1 cellular context compared by ENCODE assay signal in the genomic region with DNA sequence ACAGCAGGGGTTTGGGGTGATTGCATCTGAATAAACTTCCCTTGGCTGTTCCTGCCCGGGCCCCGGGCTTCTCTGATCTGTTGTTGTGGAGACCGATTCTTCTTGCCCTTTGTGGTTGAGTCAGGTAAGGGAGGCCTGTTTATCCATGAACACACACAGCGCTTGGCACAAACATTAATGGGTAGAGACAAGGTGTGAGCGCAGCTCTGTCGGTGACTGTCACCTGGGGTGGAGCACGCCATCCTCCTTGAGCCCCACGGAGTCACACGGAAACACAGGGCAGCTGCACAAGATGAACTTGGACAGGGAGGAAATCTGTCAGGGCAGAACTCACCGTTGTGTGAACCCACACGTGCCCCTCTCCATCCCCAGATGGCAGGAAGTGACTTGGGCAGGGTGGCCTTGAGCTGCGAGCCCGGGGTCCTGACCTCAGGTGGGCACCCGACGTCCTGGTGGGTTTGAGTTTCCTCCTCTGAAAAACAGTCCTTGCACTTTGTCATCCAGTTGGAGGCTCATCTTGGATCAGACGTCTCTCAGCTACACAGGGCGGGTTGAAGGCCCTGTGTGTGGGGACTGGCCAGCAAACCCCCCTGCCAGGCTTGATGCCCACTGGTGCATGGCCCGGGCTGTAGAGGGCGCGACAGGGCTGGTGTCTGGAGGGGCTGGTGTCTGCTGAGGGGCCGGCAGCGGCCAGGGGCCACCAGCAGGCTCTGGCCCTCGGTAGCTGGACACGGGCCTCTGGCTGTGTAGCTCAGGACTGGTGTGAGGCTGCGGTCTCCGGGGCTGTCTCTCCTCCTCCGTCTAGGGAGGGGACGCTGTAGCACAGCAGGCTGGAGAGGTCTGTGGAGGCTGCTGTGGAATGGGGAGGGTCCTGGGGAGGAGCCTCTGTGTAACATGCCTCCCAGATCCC.
TF ChIP-seq lines count a peak whose summit lies in the region.

No MANE protein-coding gene starts in this region.

TF ChIP-seq in WTC11, 78 proteins besides CTCF, POLR2A, EP300 and RAD21 (continued from another document):
- TF ChIP-seq ZNF425 (CRISPR knock-in tag; conservative IDR thresholded peaks at IDR 0.05), result no peak
- TF ChIP-seq TP53 (CRISPR knock-in tag; IDR thresholded peaks at IDR 0.05), result no peak
- no peak for TF ChIP-seq TEAD4 (CRISPR knock-in tag; IDR thresholded peaks at IDR 0.05)
- no peak for TF ChIP-seq ZNF423 (CRISPR knock-in tag; IDR thresholded peaks at IDR 0.05)
- TF ChIP-seq ZNF138 (CRISPR knock-in tag; conservative IDR thresholded peaks at IDR 0.05), result no peak
- TF ChIP-seq KAT7 (CRISPR knock-in tag; IDR thresholded peaks at IDR 0.05; ENCODE audit: borderline replicate concordance), result no peak
- no peak for TF ChIP-seq ARID4B (CRISPR knock-in tag; IDR thresholded peaks at IDR 0.05; ENCODE audit: borderline replicate concordance)
- TF ChIP-seq GABPB1 (CRISPR knock-in tag; IDR thresholded peaks at IDR 0.05), result no peak
- TF ChIP-seq ESRRA (CRISPR knock-in tag; IDR thresholded peaks at IDR 0.05; ENCODE audit: borderline replicate concordance), result no peak
- TF ChIP-seq NR1H2 (CRISPR knock-in tag; IDR thresholded peaks at IDR 0.05), result no peak
- TF ChIP-seq, protein P1, sequence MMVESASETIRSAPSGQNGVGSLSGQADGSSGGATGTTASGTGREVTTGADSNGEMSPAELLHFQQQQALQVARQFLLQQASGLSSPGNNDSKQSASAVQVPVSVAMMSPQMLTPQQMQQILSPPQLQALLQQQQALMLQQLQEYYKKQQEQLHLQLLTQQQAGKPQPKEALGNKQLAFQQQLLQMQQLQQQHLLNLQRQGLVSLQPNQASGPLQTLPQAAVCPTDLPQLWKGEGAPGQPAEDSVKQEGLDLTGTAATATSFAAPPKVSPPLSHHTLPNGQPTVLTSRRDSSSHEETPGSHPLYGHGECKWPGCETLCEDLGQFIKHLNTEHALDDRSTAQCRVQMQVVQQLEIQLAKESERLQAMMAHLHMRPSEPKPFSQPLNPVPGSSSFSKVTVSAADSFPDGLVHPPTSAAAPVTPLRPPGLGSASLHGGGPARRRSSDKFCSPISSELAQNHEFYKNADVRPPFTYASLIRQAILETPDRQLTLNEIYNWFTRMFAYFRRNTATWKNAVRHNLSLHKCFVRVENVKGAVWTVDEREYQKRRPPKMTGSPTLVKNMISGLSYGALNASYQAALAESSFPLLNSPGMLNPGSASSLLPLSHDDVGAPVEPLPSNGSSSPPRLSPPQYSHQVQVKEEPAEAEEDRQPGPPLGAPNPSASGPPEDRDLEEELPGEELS (CRISPR knock-in tag; IDR thresholded peaks at IDR 0.05), result no peak
- no peak for TF ChIP-seq CREB1 (CRISPR knock-in tag; IDR thresholded peaks at IDR 0.05)
- no peak for TF ChIP-seq ATF1 (CRISPR knock-in tag; IDR thresholded peaks at IDR 0.05)
- TF ChIP-seq CBFB (CRISPR knock-in tag; IDR thresholded peaks at IDR 0.05; ENCODE audit: low read depth), result no peak
- no peak for TF ChIP-seq TCF7 (CRISPR knock-in tag; IDR thresholded peaks at IDR 0.05; ENCODE audit: low read depth)
TF ChIP-seq in WTC11: peak in this region for 0.
